Comparison of ENCODE assay signal across 13 cellular contexts in the genomic region with DNA sequence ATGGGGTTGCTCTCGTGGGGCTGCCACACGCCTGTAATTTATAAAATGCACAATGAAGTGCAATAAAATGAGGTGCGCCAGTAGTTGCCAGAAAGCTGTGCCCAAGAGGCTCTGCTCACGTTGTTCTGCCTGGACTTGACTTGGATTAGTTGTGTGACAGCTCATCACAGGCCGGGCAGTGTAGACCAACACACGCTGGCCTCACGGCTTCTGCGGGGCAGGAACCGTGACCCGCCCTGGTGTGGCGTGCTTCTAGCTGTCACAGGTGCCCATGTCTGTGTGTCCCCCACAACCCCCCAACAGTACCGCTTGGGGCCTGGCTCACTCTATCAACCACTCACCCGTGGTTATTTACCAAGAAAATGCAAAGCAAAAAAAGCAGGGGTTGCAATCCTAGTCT.
"Had no signal": no experiment of that assay in that cellular context is flagged by ENCODE, and none has a peak within 500 bp of the region (broad histone marks: within the 10 kb centered on the region; RNA-seq: fewer than 3 reads in every experiment).

No MANE protein-coding gene starts in this region.

- H3K4me1 Mint-ChIP-seq: stimulated activated memory B cell treated with anti-CD40 and anti-IgM and Interleukin-4, amounts not matched to agents 10 μg/mL and 1 μg/mL and 100 μg/mL, for 72 hours had no signal

- H3K36me3 ChIP-seq: gastrocnemius medialis had no signal

- H3K27ac Mint-ChIP-seq: activated T-cell treated with anti-CD3 and anti-CD28 coated beads, Interleukin-2, amount 50 U/mL, for 24 hours; stimulated activated memory B cell treated with anti-CD40 and anti-IgM and Interleukin-4, amounts not matched to agents 10 μg/mL and 1 μg/mL and 100 μg/mL, for 72 hours had no signal

- H3K9me3 ChIP-seq: gastrocnemius medialis had no signal

- H3K4me1 ChIP-seq: gastrocnemius medialis had no signal

- ATAC-seq: activated CD4-positive, CD25-positive, alpha-beta regulatory T cell treated with anti-CD3 and anti-CD28 coated beads, Interleukin-2, amount 50 U/mL, for 24 hours; gastrocnemius medialis; naive thymus-derived CD8-positive, alpha-beta T cell; stimulated activated memory B cell treated with anti-CD40 and anti-IgM and Interleukin-4, amounts not matched to agents 10 μg/mL and 1 μg/mL and 100 μg/mL, for 72 hours had no signal

- DNase-seq: activated gamma-delta T cell treated with Interleukin-2 at 50 U/mL for 16 hours; activated T-cell treated with anti-CD3 and anti-CD28 coated beads, Interleukin-2, amount 50 U/mL, for 24 hours; effector CD4-positive, alpha-beta T cell; gastrocnemius medialis; naive thymus-derived CD8-positive, alpha-beta T cell; occipital lobe; SIG-M5; substantia nigra had no signal

- H3K4me3 Mint-ChIP-seq: activated T-cell treated with anti-CD3 and anti-CD28 coated beads, Interleukin-2, amount 50 U/mL, for 24 hours; naive thymus-derived CD8-positive, alpha-beta T cell; stimulated activated memory B cell treated with anti-CD40 and anti-IgM and Interleukin-4, amounts not matched to agents 10 μg/mL and 1 μg/mL and 100 μg/mL, for 72 hours had no signal

- H3K4me3 ChIP-seq: gastrocnemius medialis, hepatocyte, lung, skin epidermis had no signal

- H3K27me3 Mint-ChIP-seq: activated T-cell treated with anti-CD3 and anti-CD28 coated beads, Interleukin-2, amount 50 U/mL, for 24 hours; naive thymus-derived CD8-positive, alpha-beta T cell; stimulated activated memory B cell treated with anti-CD40 and anti-IgM and Interleukin-4, amounts not matched to agents 10 μg/mL and 1 μg/mL and 100 μg/mL, for 72 hours had no signal

- H3K27me3 ChIP-seq: gastrocnemius medialis, hepatocyte had no signal

- H3K27ac ChIP-seq: gastrocnemius medialis, hepatocyte, skin epidermis had no signal
